8 cellular contexts compared by ENCODE assay signal in the genomic region with DNA sequence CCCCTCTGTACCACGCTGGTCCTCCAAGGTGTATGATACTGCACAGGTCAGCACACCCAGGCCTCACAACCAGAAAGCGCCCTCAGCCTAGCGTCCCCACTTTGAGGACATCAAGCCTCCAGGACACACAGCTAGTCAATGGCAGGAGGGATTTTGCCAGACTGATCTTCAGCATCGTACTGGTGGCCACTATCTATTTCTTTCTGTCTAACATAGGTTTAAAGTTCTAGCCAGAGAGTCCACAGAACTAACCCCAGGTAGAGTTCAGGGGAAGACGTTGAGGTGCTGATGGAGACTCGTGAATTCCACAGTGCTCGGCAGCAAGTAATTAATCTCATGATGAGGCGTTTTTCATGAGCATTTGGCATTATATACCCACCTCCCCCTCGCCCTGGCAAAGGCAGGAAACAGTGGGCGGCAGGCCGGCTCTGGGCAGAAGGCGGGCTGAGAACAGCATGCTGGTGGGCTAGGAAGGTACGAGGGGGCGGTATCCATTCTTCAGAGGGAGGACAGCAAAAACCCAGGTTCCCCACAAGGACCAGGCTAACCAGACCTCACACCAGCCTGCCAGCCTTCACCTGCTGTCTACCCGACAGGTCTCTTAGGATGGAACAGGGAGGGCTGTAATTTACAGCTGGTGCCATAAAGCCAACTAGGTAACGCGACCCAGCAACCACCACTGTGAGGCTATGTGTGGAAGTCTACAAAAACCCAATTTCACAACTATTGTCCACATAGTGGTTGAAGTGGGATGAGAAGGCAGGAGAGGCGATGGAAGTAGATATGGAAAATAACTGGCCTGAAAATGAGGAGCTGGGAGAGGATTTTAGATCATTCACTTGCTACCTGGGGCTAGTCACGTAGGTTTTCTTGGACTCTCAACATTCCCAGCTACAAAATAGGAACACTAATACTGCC. TPM values are rescaled to one million over a fixed set of nuclear protein-coding genes. Genes with fewer than 3 reads are reported as not detected.
DNase-seq lines count a peak whose midpoint lies in the region; ATAC-seq lines count a peak whose summit lies in the region.

No MANE protein-coding gene starts in this region.

- H3K9ac ChIP-seq in HUES64 (ENCODE audit: low read depth, low read length), result peak overlapping the region; percentile 61
- peak overlapping the region; percentile 60 for H3K9ac ChIP-seq in iPS-15b (ENCODE audit: low read depth, low read length)

- peaks cover 85% of the 10 kb centered on the region for H3K36me3 Mint-ChIP-seq in activated T-cell treated with anti-CD3 and anti-CD28 coated beads, Interleukin-2, amount 50 U/mL, for 24 hours (ENCODE audit: low read depth)

- WGBS in HUES64, result 57% methylated on average over 16 of the region's 19 CpGs

- ATAC-seq in GM19452 (IDR thresholded peaks at IDR 0.05; ENCODE audit: unreplicated experiment), result no peak

- peaks cover 10% of the 10 kb centered on the region; the same call in 1 of the 2 replicates for H3K36me3 ChIP-seq in HUES64 (ENCODE audit: insufficient read depth, low read length)
- peaks cover 4% of the 10 kb centered on the region for H3K36me3 ChIP-seq in iPS-15b (ENCODE audit: control insufficient read depth, insufficient read depth, low read length)
- H3K36me3 ChIP-seq in HAP-1 (replicated peaks), result no peaks in the 10 kb centered on the region; the same call in 1 of the 2 replicates

- peak overlapping the region; percentile 87 for H3K27ac ChIP-seq in HUES64 (ENCODE audit: low read depth, low read length)

- peak overlapping the region; percentile 98 for H3K27ac Mint-ChIP-seq in activated T-cell treated with anti-CD3 and anti-CD28 coated beads, Interleukin-2, amount 50 U/mL, for 24 hours

- H3K27me3 Mint-ChIP-seq in activated T-cell treated with anti-CD3 and anti-CD28 coated beads, Interleukin-2, amount 50 U/mL, for 24 hours, result no peaks in the 10 kb centered on the region

- peak overlapping the region; percentile 74 for H3K4me3 Mint-ChIP-seq in activated T-cell treated with anti-CD3 and anti-CD28 coated beads, Interleukin-2, amount 50 U/mL, for 24 hours

- H3K4me1 ChIP-seq in HUES64 (ENCODE audit: insufficient read depth, low read length) (peaks cover 78% of the 10 kb centered on the region), iPS-15b (ENCODE audit: control insufficient read depth, insufficient read depth, low read length) (peaks cover 51% of the 10 kb centered on the region), HAP-1 (peaks cover 29% of the 10 kb centered on the region)

- H3K4me1 Mint-ChIP-seq in activated T-cell treated with anti-CD3 and anti-CD28 coated beads, Interleukin-2, amount 50 U/mL, for 24 hours (ENCODE audit: low read depth), result peaks cover 99% of the 10 kb centered on the region

- DNase-seq in activated T-cell treated with anti-CD3 and anti-CD28 coated beads, Interleukin-2, amount 50 U/mL, for 24 hours, result peak; percentile 64
- DNase-seq in stimulated activated CD4-positive, alpha-beta T cell treated with anti-CD3 and anti-CD28 coated beads, Interleukin-4, amount 100 ng/mL, for 24 hours, result peak; percentile 50
- DNase-seq in SK-N-DZ (ENCODE audit: low spot score), result no peak
- no peak for DNase-seq in NCI-H2081 treated with DMSO at 0.1 percent for 48 hours (lab: John Stamatoyannopoulos, UW)
- no peak for DNase-seq in HAP-1 (ENCODE audit: low spot score in 2 of 2)

- in situ Hi-C loops in HAP-1 (cut with MboI; ENCODE audit: low sequenced_read_pairs), result no loop called here

- H3K9me3 Mint-ChIP-seq in activated T-cell treated with anti-CD3 and anti-CD28 coated beads, Interleukin-2, amount 50 U/mL, for 24 hours, result no peaks in the 10 kb centered on the region

- H3K27me3 ChIP-seq in HUES64 (ENCODE audit: insufficient read depth, low read length), result no peaks in the 10 kb centered on the region
- H3K27me3 ChIP-seq in iPS-15b (ENCODE audit: control insufficient read depth, insufficient read depth, low read length), result no peaks in the 10 kb centered on the region
- no peaks in the 10 kb centered on the region for H3K27me3 ChIP-seq in HAP-1 (ENCODE audit: low read depth)

- H3K9me3 ChIP-seq in HUES64 (ENCODE audit: insufficient read depth, low read depth, low read length) (no peaks in the 10 kb centered on the region), iPS-15b (ENCODE audit: control insufficient read depth, insufficient read depth, low read length) (no peaks in the 10 kb centered on the region), HAP-1 (no peaks in the 10 kb centered on the region)

- H3K4me3 ChIP-seq in HUES64 (ENCODE audit: low read length) (peak overlapping the region; percentile 4), iPS-15b (ENCODE audit: low read depth, low read length) (peak overlapping the region; percentile 19), HAP-1 (no peak overlapping the region)

RNA-seq across cellular contexts. Expression of gene MYH9, which starts 18.5 kb away (rescaled TPM):
- polyA plus RNA-seq in HUES64 (2013, experiment 1 of 2), result 117 TPM
- polyA plus RNA-seq in HUES64 (2013, experiment 2 of 2), result 121 TPM
- 23.5 and 30.9 TPM in 2 replicates for polyA plus RNA-seq in SK-N-DZ (2014; cell fraction: cytosol; rRNA removed)
- polyA plus RNA-seq in SK-N-DZ (2014; cell fraction: nucleus; rRNA removed), result 19.9 and 23.2 TPM in 2 replicates

Comparison
In these comparisons a context has a peak if more than half of its experiments do, and no peak if none do; other contexts are left out.
1. DNase-seq: peak in activated T-cell treated with anti-CD3 and anti-CD28 coated beads, Interleukin-2, amount 50 U/mL, for 24 hours (single experiment) and stimulated activated CD4-positive, alpha-beta T cell treated with anti-CD3 and anti-CD28 coated beads, Interleukin-4, amount 100 ng/mL, for 24 hours (single experiment); none in SK-N-DZ (single experiment), NCI-H2081 treated with DMSO at 0.1 percent for 48 hours (single experiment) and HAP-1 (0 of 2).